In genomic region chr1:25361901-25362300, GRCh38 we compare ENCODE assay signal across 17 cellular contexts. TPM values are rescaled to one million over a fixed set of nuclear protein-coding genes. Genes with fewer than 3 reads are reported as not detected.
A peak's percentile ranks its signal among the peaks of the same experiment; 100 is the strongest.
DNase-seq lines count a peak whose midpoint lies in the region; ATAC-seq, FAIRE-seq and TF ChIP-seq lines count a peak whose summit lies in the region.
"Had no signal": no experiment of that assay in that cellular context is flagged by ENCODE, and none has a peak within 500 bp of the region (broad histone marks: within the 10 kb centered on the region; RNA-seq: fewer than 3 reads in every experiment).

No MANE protein-coding gene starts in this region.

- POLR2A ChIA-PET in endothelial cell of umbilical vein (lab: Charles Lee): no interaction called here

- H3K4me1 ChIP-seq in cardiac muscle cell (ENCODE audit: low read depth): no peaks in the 10 kb centered on the region
- peaks cover 19% of the 10 kb centered on the region for H3K4me1 ChIP-seq in endothelial cell of umbilical vein (ENCODE audit: control insufficient read depth, extremely low read depth, insufficient read depth, low read length)
- H3K4me1 ChIP-seq: HAP-1 had no signal

- H3K4me2 ChIP-seq in endothelial cell of umbilical vein (ENCODE audit: insufficient read depth, low read length): peak overlapping the region; percentile 73

- DNase-seq in cardiac muscle cell (ENCODE audit: low read depth in 1 of 2, low spot score in 1 of 2) (no peak), left cardiac atrium (no peak), SK-N-MC (ENCODE audit: low read depth, low spot score) (no peak), endothelial cell of umbilical vein (ENCODE audit: low read depth, low spot score) (peak; percentile 65), GM10266 (ENCODE audit: extremely low spot score) (no peak), COR-L47 (lab: John Stamatoyannopoulos, UW) (no peak), NCI-H128 (lab: John Stamatoyannopoulos, UW; ENCODE audit: unreplicated experiment) (no peak)
- no peak for DNase-seq in stimulated activated effector memory CD8-positive, alpha-beta T cell treated with anti-CD3 and anti-CD28 coated beads, Interleukin-12 subunit alpha, Interleukin-12 subunit beta, amount 100 ng/mL, for 72 hours (ENCODE audit: low spot score in 2 of 2)
- DNase-seq: activated CD8-positive, alpha-beta memory T cell treated with anti-CD3 and anti-CD28 coated beads for 24 hours; activated naive CD4-positive, alpha-beta T cell treated with anti-CD3 and anti-CD28 coated beads, Interleukin-2, amount 50 U/mL, for 16 hours; glutamatergic neuron; kidney glomerular epithelial cell; NCI-H1436; stimulated activated naive CD4-positive, alpha-beta T cell treated with Interleukin-2 at 50 U/mL for 16 hours had no signal

- H3K36me3 ChIP-seq in cardiac muscle cell (peaks cover 20% of the 10 kb centered on the region), SK-N-MC (ENCODE audit: insufficient read depth, low read length) (peaks cover 24% of the 10 kb centered on the region), endothelial cell of umbilical vein (ENCODE audit: control insufficient read depth in 2 of 2, extremely low read depth in 1 of 2, insufficient read depth in 2 of 2, low read length in 2 of 2) (peaks cover 2 to 4% of the 10 kb centered on the region in 2 experiments)

- BruUV-seq in endothelial cell of umbilical vein (replicated peaks; lab: Mats Ljungman, UMichigan): TSS peak; percentile 50

- H3K9ac ChIP-seq in SK-N-MC (ENCODE audit: insufficient read length): no peak overlapping the region
- H3K9ac ChIP-seq in endothelial cell of umbilical vein (replicated peaks; ENCODE audit: extremely low read depth, insufficient read depth, low read length): no peak overlapping the region

- H3K27me3 ChIP-seq in cardiac muscle cell (no peaks in the 10 kb centered on the region), endothelial cell of umbilical vein (ENCODE audit: control insufficient read depth in 2 of 2, insufficient read depth in 2 of 2, low read length in 2 of 2) (no peaks in the 10 kb centered on the region)

- no peaks in the 10 kb centered on the region for H3K9me3 Mint-ChIP-seq in stimulated activated effector memory CD8-positive, alpha-beta T cell treated with anti-CD3 and anti-CD28 coated beads, Interleukin-12 subunit alpha, Interleukin-12 subunit beta, amount 100 ng/mL, for 72 hours

- H3K4me1 Mint-ChIP-seq in stimulated activated effector memory CD8-positive, alpha-beta T cell treated with anti-CD3 and anti-CD28 coated beads, Interleukin-12 subunit alpha, Interleukin-12 subunit beta, amount 100 ng/mL, for 72 hours: peaks cover 26% of the 10 kb centered on the region

- TF ChIP-seq POLR2A in endothelial cell of umbilical vein (IDR thresholded peaks at IDR 0.05; ENCODE audit: low read depth, low read length): no peak

- no peak overlapping the region for H2AFZ ChIP-seq in endothelial cell of umbilical vein (ENCODE audit: low read depth, low read length)

- peak overlapping the region; percentile 78 for H3K27ac Mint-ChIP-seq in stimulated activated effector memory CD8-positive, alpha-beta T cell treated with anti-CD3 and anti-CD28 coated beads, Interleukin-12 subunit alpha, Interleukin-12 subunit beta, amount 100 ng/mL, for 72 hours

- H3K27ac ChIP-seq in cardiac muscle cell (peak overlapping the region; percentile 25), SK-N-MC (peak overlapping the region; percentile 91), endothelial cell of umbilical vein (ENCODE audit: insufficient read depth, low read depth, low read length) (peak overlapping the region; percentile 78)

- TF ChIP-seq CTCF in cardiac muscle cell (IDR thresholded peaks at IDR 0.05; ENCODE audit: low read depth, low read length) (no peak), endothelial cell of umbilical vein (IDR thresholded peaks at IDR 0.05; ENCODE audit: extremely low read depth in 1 of 2, insufficient read depth in 1 of 2, low read depth in 1 of 2, low read length in 2 of 2) (no peak), GM10266 (IDR thresholded peaks at IDR 0.05; ENCODE audit: control insufficient read depth, insufficient read depth, low read depth, missing control alignments) (no peak)

- H4K20me1 ChIP-seq in endothelial cell of umbilical vein (replicated peaks; ENCODE audit: control insufficient read depth, extremely low read depth, insufficient read depth, low read length): no peaks in the 10 kb centered on the region

- dilution Hi-C loops in endothelial cell of umbilical vein (cut with MboI; ENCODE audit: extremely low pct_ligation_motif_present, low sequenced_read_pairs): no loop called here

- intact Hi-C loops in left cardiac atrium (cut with DNase I) (no loop called here), endothelial cell of umbilical vein (cut with micrococcal nuclease) (no loop called here)

- peaks cover 54% of the 10 kb centered on the region for H3K36me3 Mint-ChIP-seq in stimulated activated effector memory CD8-positive, alpha-beta T cell treated with anti-CD3 and anti-CD28 coated beads, Interleukin-12 subunit alpha, Interleukin-12 subunit beta, amount 100 ng/mL, for 72 hours

- H3K79me2 ChIP-seq in endothelial cell of umbilical vein (ENCODE audit: control insufficient read depth, insufficient read depth, low read length): no peaks in the 10 kb centered on the region

- CTCF ChIA-PET in endothelial cell of umbilical vein (lab: Charles Lee): no interaction called here

- H3K4me3 Mint-ChIP-seq in stimulated activated effector memory CD8-positive, alpha-beta T cell treated with anti-CD3 and anti-CD28 coated beads, Interleukin-12 subunit alpha, Interleukin-12 subunit beta, amount 100 ng/mL, for 72 hours: no peak overlapping the region

- H3K9me3 ChIP-seq in cardiac muscle cell (ENCODE audit: low read depth): no peaks in the 10 kb centered on the region
- H3K9me3 ChIP-seq in SK-N-MC (ENCODE audit: low read depth, low read length): no peaks in the 10 kb centered on the region
- H3K9me3 ChIP-seq in endothelial cell of umbilical vein (replicated peaks; ENCODE audit: control insufficient read depth, insufficient read depth, low read length): no peaks in the 10 kb centered on the region
- H3K9me3 ChIP-seq: HAP-1 had no signal

- no peak for FAIRE-seq in endothelial cell of umbilical vein (lab: Jason Lieb, UNC)
- FAIRE-seq: TTC549 had no signal

- H3K4me3 ChIP-seq in cardiac muscle cell (no peak overlapping the region), SK-N-MC (peak overlapping the region; percentile 18; the same call in 1 of the 2 replicates), endothelial cell of umbilical vein (replicated peaks in 1 of 3; ENCODE audit: insufficient read depth in 1 of 3, low read depth in 1 of 3, low read length in 3 of 3) (no peak overlapping the region)
- H3K4me3 ChIP-seq: HAP-1 had no signal

- ATAC-seq in left cardiac atrium: no peak
- ATAC-seq in stimulated activated effector memory CD8-positive, alpha-beta T cell treated with anti-CD3 and anti-CD28 coated beads, Interleukin-12 subunit alpha, Interleukin-12 subunit beta, amount 100 ng/mL, for 72 hours: no peak

- H3K9me1 ChIP-seq in endothelial cell of umbilical vein (replicated peaks; ENCODE audit: control insufficient read depth, extremely low read depth, insufficient read depth, low read length): peaks cover 4% of the 10 kb centered on the region

TF ChIP-seq in endothelial cell of umbilical vein, 7 proteins besides CTCF, POLR2A, EP300 and RAD21:
- no peak for TF ChIP-seq JUN (IDR thresholded peaks at IDR 0.05; ENCODE audit: borderline replicate concordance, insufficient read depth, insufficient read length, low read depth)
- TF ChIP-seq POLR2AphosphoS5 (IDR thresholded peaks at IDR 0.05; ENCODE audit: insufficient read depth, low read depth, low read length): no peak
- TF ChIP-seq MAX (IDR thresholded peaks at IDR 0.05; ENCODE audit: insufficient read depth, insufficient read length): no peak
- TF ChIP-seq FOS (IDR thresholded peaks at IDR 0.05; ENCODE audit: borderline replicate concordance, insufficient read depth, low read length): no peak
- no peak for TF ChIP-seq GATA2 (IDR thresholded peaks at IDR 0.05; ENCODE audit: insufficient read depth, insufficient read length, low read depth, low read length)
- TF ChIP-seq EZH2 (IDR thresholded peaks at IDR 0.05; ENCODE audit: borderline replicate concordance, low read depth, low read length, severe bottlenecking): no peak
- no peak for TF ChIP-seq MYC (IDR thresholded peaks at IDR 0.05; ENCODE audit: low read depth, low read length)

RNA-seq across cellular contexts. Expression of gene TMEM50A, which starts 23.8 kb away (rescaled TPM):
- total RNA-seq in cardiac muscle cell (53.9 and 97.7 TPM in 2 replicates), left cardiac atrium (100 to 1,000 TPM in 1 of 2 donors, 10 to 100 TPM in 1; 87.9 to 105 TPM), endothelial cell of umbilical vein (130 and 140 TPM in 2 replicates)
- polyA plus RNA-seq in cardiac muscle cell (229 and 248 TPM in 2 replicates), endothelial cell of umbilical vein (86.2 and 125 TPM in 2 replicates)
- 85.5 and 97.9 TPM in 2 replicates for polyA plus RNA-seq in endothelial cell of umbilical vein (2011; cell fraction: cytosol; rRNA removed)
- polyA plus RNA-seq in endothelial cell of umbilical vein (2011; cell fraction: nucleus; rRNA removed): 33.0 and 43.1 TPM in 2 replicates
- polyA plus RNA-seq in endothelial cell of umbilical vein (2012): 175 and 182 TPM in 2 replicates
- 50.6 and 51.3 TPM in 2 replicates for polyA minus RNA-seq in endothelial cell of umbilical vein
- polyA minus RNA-seq in endothelial cell of umbilical vein (2011; cell fraction: cytosol; rRNA and poly(A)+ RNA removed): 38.0 TPM
- 19.8 and 23.9 TPM in 2 replicates for polyA minus RNA-seq in endothelial cell of umbilical vein (2011; cell fraction: nucleus; rRNA and poly(A)+ RNA removed)

RNA-seq across cellular contexts. Expression of gene RHCE, which starts 58.7 kb away (rescaled TPM):
- total RNA-seq in cardiac muscle cell: 1.8 and 2.1 TPM in 2 replicates
- polyA plus RNA-seq in cardiac muscle cell: 3.3 and 4.9 TPM in 2 replicates
- total RNA-seq in left cardiac atrium: under 1 TPM; 0.65 to 0.71 TPM
- not detected in 2 replicates for total RNA-seq in endothelial cell of umbilical vein
- 0.07 and 0.14 TPM in 2 replicates for polyA plus RNA-seq in endothelial cell of umbilical vein
- 0.13 and 0.37 TPM in 2 replicates for polyA plus RNA-seq in endothelial cell of umbilical vein (2011; cell fraction: cytosol; rRNA removed)
- polyA plus RNA-seq in endothelial cell of umbilical vein (2011; cell fraction: nucleus; rRNA removed): 0.21 TPM in 1 of 2 replicates, not detected in the other
- 0.21 and 0.37 TPM in 2 replicates for polyA plus RNA-seq in endothelial cell of umbilical vein (2012)
- polyA minus RNA-seq in endothelial cell of umbilical vein: 0.74 TPM in 1 of 2 replicates, not detected in the other
- not detected for polyA minus RNA-seq in endothelial cell of umbilical vein (2011; cell fraction: cytosol; rRNA and poly(A)+ RNA removed)
- polyA minus RNA-seq in endothelial cell of umbilical vein (2011; cell fraction: nucleus; rRNA and poly(A)+ RNA removed): not detected in 2 replicates
- total RNA-seq: epithelial cell of proximal tubule had no signal

Comparison
In these comparisons a context has a peak if more than half of its experiments do, and no peak if none do; other contexts are left out.
1. H3K27ac ChIP-seq: peak in every context shown above with its lines; median percentile 91 in SK-N-MC; 78 in endothelial cell of umbilical vein; 25 in cardiac muscle cell.